ENCODE assay signal across 12 cellular contexts in the genomic region with DNA sequence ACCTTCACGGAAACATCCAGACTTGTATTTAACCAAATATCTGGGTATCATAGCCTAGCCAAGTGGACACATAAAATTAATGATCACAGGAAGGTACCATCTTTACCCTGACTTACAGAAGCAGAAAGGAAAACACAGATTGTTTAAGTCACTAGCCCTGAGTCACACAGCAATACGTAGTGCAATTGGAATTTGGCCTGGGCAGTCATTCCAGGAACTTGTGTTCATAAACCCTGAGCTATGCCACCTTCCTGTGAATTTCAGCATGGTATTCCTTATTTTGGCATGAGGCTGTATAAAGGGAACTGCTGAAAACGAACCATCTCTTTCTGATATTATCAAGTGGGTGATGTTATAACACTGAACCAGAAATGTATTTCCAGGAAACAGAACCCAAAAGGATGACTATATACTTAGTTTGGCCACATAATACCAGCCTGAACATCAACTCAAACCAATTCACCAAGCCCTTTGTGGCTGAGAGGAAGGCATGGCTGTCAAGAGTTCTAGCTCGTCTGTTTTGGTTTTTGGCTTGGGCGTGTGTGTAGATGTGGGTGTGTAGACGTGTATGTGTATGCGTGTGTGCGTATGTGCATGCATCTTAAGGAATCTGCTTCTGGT.
A peak's percentile ranks its signal among the peaks of the same experiment; 100 is the strongest.
DNase-seq lines count a peak whose midpoint lies in the region; ATAC-seq and TF ChIP-seq lines count a peak whose summit lies in the region.
"Had no signal": no experiment of that assay in that cellular context is flagged by ENCODE, and none has a peak within 500 bp of the region (broad histone marks: within the 10 kb centered on the region; RNA-seq: fewer than 3 reads in every experiment).

No MANE protein-coding gene starts in this region.

- no peak overlapping the region for H3K4me3 ChIP-seq in fibroblast of pulmonary artery (replicated peaks; ENCODE audit: low read depth, low read length)

- no peak for TF ChIP-seq CTCF in fibroblast of pulmonary artery (IDR thresholded peaks at IDR 0.05; ENCODE audit: low read length, missing control alignments)

- H3K4me1 Mint-ChIP-seq in T-helper 2 cell treated with Interferon-gamma antibody and Interleukin-4, amounts not matched to agents 5 μg/mL and 100 μg/mL, for 36 hours (ENCODE audit: low read depth) = peaks cover 21% of the 10 kb centered on the region

- H3K27me3 Mint-ChIP-seq in T-helper 2 cell treated with Interferon-gamma antibody and Interleukin-4, amounts not matched to agents 5 μg/mL and 100 μg/mL, for 36 hours (ENCODE audit: low read depth) = no peaks in the 10 kb centered on the region
- H3K27me3 Mint-ChIP-seq: activated CD4-positive, alpha-beta T cell treated with anti-CD3 and anti-CD28 coated beads, Interleukin-2, amount 10 ng/mL, durations not matched to agents 7 days and 5 days; activated naive CD8-positive, alpha-beta T cell treated with anti-CD3 and anti-CD28 coated beads, Interleukin-2, amount 10 ng/mL, durations not matched to agents 7 days and 5 days; stimulated activated naive CD8-positive, alpha-beta T cell treated with anti-CD3 and anti-CD28 coated beads, Interleukin-15, amount 100 ng/mL, for 72 hours had no signal

- H3K4me3 Mint-ChIP-seq in T-helper 2 cell treated with Interferon-gamma antibody and Interleukin-4, amounts not matched to agents 5 μg/mL and 100 μg/mL, for 36 hours = no peak overlapping the region
- H3K4me3 Mint-ChIP-seq: activated CD4-positive, alpha-beta T cell treated with anti-CD3 and anti-CD28 coated beads, Interleukin-2, amount 10 ng/mL, durations not matched to agents 7 days and 5 days; activated naive CD8-positive, alpha-beta T cell treated with anti-CD3 and anti-CD28 coated beads, Interleukin-2, amount 10 ng/mL, durations not matched to agents 7 days and 5 days; stimulated activated naive CD8-positive, alpha-beta T cell treated with anti-CD3 and anti-CD28 coated beads, Interleukin-15, amount 100 ng/mL, for 72 hours had no signal

- no peak overlapping the region for H3K27ac ChIP-seq in substantia nigra (ENCODE audit: low read depth, low read length, poor library complexity, severe bottlenecking)

- no peaks in the 10 kb centered on the region for H3K9me3 Mint-ChIP-seq in T-helper 2 cell treated with Interferon-gamma antibody and Interleukin-4, amounts not matched to agents 5 μg/mL and 100 μg/mL, for 36 hours
- H3K9me3 Mint-ChIP-seq: activated naive CD8-positive, alpha-beta T cell treated with anti-CD3 and anti-CD28 coated beads, Interleukin-2, amount 10 ng/mL, durations not matched to agents 7 days and 5 days had no signal

- no peaks in the 10 kb centered on the region for H3K36me3 Mint-ChIP-seq in T-helper 2 cell treated with Interferon-gamma antibody and Interleukin-4, amounts not matched to agents 5 μg/mL and 100 μg/mL, for 36 hours (ENCODE audit: low read depth)
- H3K36me3 Mint-ChIP-seq: activated naive CD8-positive, alpha-beta T cell treated with anti-CD3 and anti-CD28 coated beads, Interleukin-2, amount 10 ng/mL, durations not matched to agents 7 days and 5 days had no signal

- ATAC-seq in GM18870 (IDR thresholded peaks at IDR 0.05; ENCODE audit: unreplicated experiment) = no peak
- ATAC-seq in GM19452 (IDR thresholded peaks at IDR 0.05; ENCODE audit: unreplicated experiment) = no peak
- ATAC-seq: stimulated activated naive CD8-positive, alpha-beta T cell treated with anti-CD3 and anti-CD28 coated beads, Interleukin-15, amount 100 ng/mL, for 72 hours had no signal

- peak; percentile 56 for DNase-seq in GM04504 (ENCODE audit: low read depth)
- peak; percentile 18 for DNase-seq in T-helper 2 cell treated with Interferon-gamma antibody and Interleukin-4, amounts not matched to agents 5 μg/mL and 100 μg/mL, for 36 hours (ENCODE audit: low spot score)
- peak; percentile 87 for DNase-seq in fibroblast of pulmonary artery (ENCODE audit: low read depth)
- peak; percentile 95 for DNase-seq in renal cortical epithelial cell (ENCODE audit: low read depth)
- DNase-seq in substantia nigra (lab: John Stamatoyannopoulos, UW) = no peak
- no peak for DNase-seq in mesenteric fat pad (ENCODE audit: low spot score)
- DNase-seq: activated CD4-positive, alpha-beta T cell treated with anti-CD3 and anti-CD28 coated beads, Interleukin-2, amount 10 ng/mL, durations not matched to agents 7 days and 5 days; activated naive CD8-positive, alpha-beta T cell treated with anti-CD3 and anti-CD28 coated beads, Interleukin-2, amount 10 ng/mL, durations not matched to agents 7 days and 5 days; NCI-H187 treated with DMSO at 0.1 percent for 48 hours; stimulated activated naive CD8-positive, alpha-beta T cell treated with anti-CD3 and anti-CD28 coated beads, Interleukin-15, amount 100 ng/mL, for 72 hours had no signal

- no peak overlapping the region for H3K27ac Mint-ChIP-seq in T-helper 2 cell treated with Interferon-gamma antibody and Interleukin-4, amounts not matched to agents 5 μg/mL and 100 μg/mL, for 36 hours
- H3K27ac Mint-ChIP-seq: activated CD4-positive, alpha-beta T cell treated with anti-CD3 and anti-CD28 coated beads, Interleukin-2, amount 10 ng/mL, durations not matched to agents 7 days and 5 days; activated naive CD8-positive, alpha-beta T cell treated with anti-CD3 and anti-CD28 coated beads, Interleukin-2, amount 10 ng/mL, durations not matched to agents 7 days and 5 days; stimulated activated naive CD8-positive, alpha-beta T cell treated with anti-CD3 and anti-CD28 coated beads, Interleukin-15, amount 100 ng/mL, for 72 hours had no signal

Comparison
In these comparisons a context has a peak if more than half of its experiments do, and no peak if none do; other contexts are left out.
1. DNase-seq: peak in GM04504 (single experiment), T-helper 2 cell treated with Interferon-gamma antibody and Interleukin-4, amounts not matched to agents 5 μg/mL and 100 μg/mL, for 36 hours (single experiment), fibroblast of pulmonary artery (single experiment) and renal cortical epithelial cell (single experiment); none in substantia nigra (0 of 49) and mesenteric fat pad (single experiment).